ENCODE assay signal across 21 cellular contexts in genomic region chr3:44952689-44953088, GRCh38. TPM values are rescaled to one million over a fixed set of nuclear protein-coding genes. Genes with fewer than 3 reads are reported as not detected.
DNase-seq lines count a peak whose midpoint lies in the region; ATAC-seq, FAIRE-seq and TF ChIP-seq lines count a peak whose summit lies in the region.
"Had no signal": no experiment of that assay in that cellular context is flagged by ENCODE, and none has a peak within 500 bp of the region (broad histone marks: within the 10 kb centered on the region; RNA-seq: fewer than 3 reads in every experiment).

No MANE protein-coding gene starts in this region.

- no peaks in the 10 kb centered on the region for H3K9me3 ChIP-seq in CD8-positive, alpha-beta T cell (ENCODE audit: low read length)
- no peaks in the 10 kb centered on the region for H3K9me3 ChIP-seq in keratinocyte (ENCODE audit: control insufficient read depth, low read depth, low read length)
- H3K9me3 ChIP-seq: Caco-2, SJCRH30 had no signal

- POLR2A ChIA-PET in CD8-positive, alpha-beta T cell (lab: Charles Lee): no interaction called here

- no peaks in the 10 kb centered on the region for H3K36me3 ChIP-seq in CD8-positive, alpha-beta T cell (ENCODE audit: insufficient read depth, low read length)
- peaks cover 6 to 7% of the 10 kb centered on the region in 2 experiments for H3K36me3 ChIP-seq in keratinocyte (ENCODE audit: control insufficient read depth in 2 of 2, extremely low read depth in 1 of 2, insufficient read depth in 2 of 2, low read length in 2 of 2)
- H3K36me3 ChIP-seq: SJCRH30 had no signal

- intact Hi-C loops in CD8-positive, alpha-beta T cell (cut with DNase I, micrococcal nuclease): no loop called here
- intact Hi-C loops in Calu3 (cut with micrococcal nuclease; ENCODE audit: unreplicated experiment): no loop called here

- ATAC-seq in CD8-positive, alpha-beta T cell: no peak
- ATAC-seq in effector memory CD8-positive, alpha-beta T cell (replicated peaks): no peak
- ATAC-seq in HG02970 (IDR thresholded peaks at IDR 0.05; ENCODE audit: low FRiP score, unreplicated experiment): no peak

- peaks cover 35% of the 10 kb centered on the region for H3K79me2 ChIP-seq in keratinocyte (ENCODE audit: control insufficient read depth, insufficient read depth, low read length)

- no peak for DNase-seq in CD8-positive, alpha-beta T cell
- DNase-seq in SK-MEL-5 (ENCODE audit: low read depth, low spot score): peak; percentile 40
- DNase-seq in effector memory CD8-positive, alpha-beta T cell: no peak
- peak; percentile 92 for DNase-seq in keratinocyte (ENCODE audit: low read depth, low spot score)
- DNase-seq in D721Med (ENCODE audit: insufficient read length, low spot score): no peak
- DNase-seq in Calu3: no peak
- DNase-seq: Caco-2; CD4-positive, CD25-positive, alpha-beta regulatory T cell; DMS153; Kasumi-1; NCI-H1694; NCI-H2081; NCI-H2171; NCI-H345; NCI-H524; OCI-M1; SJCRH30 had no signal

- H3K27ac ChIP-seq in CD8-positive, alpha-beta T cell (ENCODE audit: low read depth, low read length): no peak overlapping the region
- H3K27ac ChIP-seq in keratinocyte (ENCODE audit: control insufficient read depth, insufficient read depth, low read length): peak overlapping the region; percentile 53
- H3K27ac ChIP-seq: SJCRH30 had no signal

- BruUV-seq in Calu3 (replicated peaks; lab: Mats Ljungman, UMichigan): no TSS peak

- H3K27me3 ChIP-seq in CD8-positive, alpha-beta T cell (ENCODE audit: insufficient read depth, low read length): no peaks in the 10 kb centered on the region
- H3K27me3 ChIP-seq in keratinocyte (ENCODE audit: control insufficient read depth, extremely low read depth, insufficient read depth, low read length): no peaks in the 10 kb centered on the region
- H3K27me3 ChIP-seq: SJCRH30 had no signal

- TF ChIP-seq CTCF in CD8-positive, alpha-beta T cell (IDR thresholded peaks at IDR 0.05): no peak
- TF ChIP-seq CTCF in keratinocyte (optimal IDR thresholded peaks at IDR 0.05 in 1 of 3, IDR thresholded peaks at IDR 0.05 in 1 of 3, conservative IDR thresholded peaks at IDR 0.05 in 1 of 3; ENCODE audit: extremely low read depth in 1 of 3, insufficient read depth in 2 of 3, low read length in 3 of 3) (no peak), D721Med (IDR thresholded peaks at IDR 0.05; ENCODE audit: insufficient read depth, missing control alignments) (no peak), Calu3 (IDR thresholded peaks at IDR 0.05; ENCODE audit: unreplicated experiment) (no peak)

- no peaks in the 10 kb centered on the region for H4K20me1 ChIP-seq in keratinocyte (ENCODE audit: control insufficient read depth, extremely low read depth, insufficient read depth, low read length)

- dilution Hi-C loops in keratinocyte (cut with MboI; ENCODE audit: extremely low pct_ligation_motif_present, low sequenced_read_pairs): no loop called here

- no peaks in the 10 kb centered on the region for H3K27me3 Mint-ChIP-seq in CD8-positive, alpha-beta T cell (ENCODE audit: low read depth)
- no peaks in the 10 kb centered on the region for H3K27me3 Mint-ChIP-seq in effector memory CD8-positive, alpha-beta T cell
- no peaks in the 10 kb centered on the region for H3K27me3 Mint-ChIP-seq in Calu3 (ENCODE audit: unreplicated experiment)
- H3K27me3 Mint-ChIP-seq: CD4-positive, CD25-positive, alpha-beta regulatory T cell; IgD-negative memory B cell had no signal

- no peak overlapping the region for H2AFZ ChIP-seq in keratinocyte (ENCODE audit: control insufficient read depth, low read length)

- H3K9me1 ChIP-seq in keratinocyte (ENCODE audit: control insufficient read depth, extremely low read depth, insufficient read depth, low read length): peaks cover 2% of the 10 kb centered on the region

- peak overlapping the region; percentile 34 for H3K27ac Mint-ChIP-seq in CD8-positive, alpha-beta T cell
- H3K27ac Mint-ChIP-seq in effector memory CD8-positive, alpha-beta T cell: peak overlapping the region; percentile 36 to 42
- no peak overlapping the region for H3K27ac Mint-ChIP-seq in Calu3 (ENCODE audit: unreplicated experiment)

- CTCF ChIA-PET in CD8-positive, alpha-beta T cell (lab: Charles Lee): no interaction called here
- CTCF ChIA-PET in Calu3 (lab: Charles Lee): no interaction called here

- no peak overlapping the region for H3K4me3 Mint-ChIP-seq in CD8-positive, alpha-beta T cell
- H3K4me3 Mint-ChIP-seq in effector memory CD8-positive, alpha-beta T cell: no peak overlapping the region
- H3K4me3 Mint-ChIP-seq in Calu3 (ENCODE audit: low read depth, unreplicated experiment): no peak overlapping the region
- H3K4me3 Mint-ChIP-seq: CD4-positive, CD25-positive, alpha-beta regulatory T cell; IgD-negative memory B cell had no signal

- no peak overlapping the region for H3K4me3 ChIP-seq in CD8-positive, alpha-beta T cell (ENCODE audit: low read depth, low read length)
- H3K4me3 ChIP-seq in keratinocyte (ENCODE audit: control insufficient read depth in 2 of 3, extremely low read depth in 1 of 3, insufficient read depth in 2 of 3, low read depth in 1 of 3, low read length in 3 of 3): no peak overlapping the region
- H3K4me3 ChIP-seq: SJCRH30 had no signal

- H3K9ac ChIP-seq in keratinocyte (ENCODE audit: control insufficient read depth, extremely low read depth, insufficient read depth, low read length): no peak overlapping the region

- H3K9me3 Mint-ChIP-seq in CD8-positive, alpha-beta T cell: no peaks in the 10 kb centered on the region
- no peaks in the 10 kb centered on the region for H3K9me3 Mint-ChIP-seq in effector memory CD8-positive, alpha-beta T cell
- H3K9me3 Mint-ChIP-seq in Calu3 (ENCODE audit: low read depth, unreplicated experiment): no peaks in the 10 kb centered on the region
- H3K9me3 Mint-ChIP-seq: CD4-positive, CD25-positive, alpha-beta regulatory T cell; IgD-negative memory B cell had no signal

- peaks cover 49% of the 10 kb centered on the region for H3K36me3 Mint-ChIP-seq in CD8-positive, alpha-beta T cell
- H3K36me3 Mint-ChIP-seq in effector memory CD8-positive, alpha-beta T cell (ENCODE audit: insufficient read depth): no peaks in the 10 kb centered on the region
- H3K36me3 Mint-ChIP-seq in Calu3 (ENCODE audit: insufficient read depth, unreplicated experiment): no peaks in the 10 kb centered on the region

- in situ Hi-C loops in SK-MEL-5 (cut with HindIII; ENCODE audit: low pct_unique_long_range_greater_than_20kb, low sequenced_read_pairs): no loop called here

- no peaks in the 10 kb centered on the region for H3K4me1 ChIP-seq in CD8-positive, alpha-beta T cell (ENCODE audit: insufficient read depth, low read length)
- H3K4me1 ChIP-seq in keratinocyte (ENCODE audit: control insufficient read depth, extremely low read depth, insufficient read depth, low read length): peaks cover 29% of the 10 kb centered on the region
- H3K4me1 ChIP-seq: Caco-2, SJCRH30 had no signal

- peak; percentile 93 for FAIRE-seq in keratinocyte (lab: Jason Lieb, UNC)
- no peak for FAIRE-seq in D721Med (lab: Jason Lieb, UNC)
- FAIRE-seq: GM18507, RCC 7860 had no signal

- H3K4me2 ChIP-seq in keratinocyte (ENCODE audit: control insufficient read depth, extremely low read depth, insufficient read depth, low read depth, low read length): peak overlapping the region; percentile 31

- H3K4me1 Mint-ChIP-seq in CD8-positive, alpha-beta T cell (ENCODE audit: low read depth): peaks cover 23% of the 10 kb centered on the region
- H3K4me1 Mint-ChIP-seq in effector memory CD8-positive, alpha-beta T cell (ENCODE audit: low read depth in 2 of 2): peaks cover 34 to 40% of the 10 kb centered on the region in 2 donors
- H3K4me1 Mint-ChIP-seq in Calu3 (ENCODE audit: low read depth, unreplicated experiment): peaks cover 33% of the 10 kb centered on the region

RNA-seq across cellular contexts. Expression of gene ZDHHC3, which starts 23.3 kb away (rescaled TPM):
- 10 to 100 TPM; 42.2 to 42.4 TPM for total RNA-seq in CD8-positive, alpha-beta T cell
- total RNA-seq in SK-MEL-5 (2014; rRNA removed; shearing (Covaris generic)): 46.2 and 55.0 TPM in 2 replicates
- 48.1 and 58.2 TPM in 2 replicates for polyA plus RNA-seq in SK-MEL-5 (2015; cell fraction: cytosol; rRNA removed)
- 29.2 and 52.1 TPM in 2 replicates for polyA plus RNA-seq in SK-MEL-5 (2015; cell fraction: nucleus; rRNA removed)
- polyA plus RNA-seq in keratinocyte: 151 to 203 TPM (median 162 TPM) in 3 replicates
- 50.8 TPM for polyA plus RNA-seq in keratinocyte (2011; ENCODE audit: low read depth)
- 193 and 216 TPM in 2 replicates for polyA plus RNA-seq in keratinocyte (2011; cell fraction: cytosol; rRNA removed)
- polyA plus RNA-seq in keratinocyte (2011; cell fraction: nucleus; rRNA removed): 123 and 154 TPM in 2 replicates
- polyA plus RNA-seq in keratinocyte (2012; ENCODE audit: low replicate concordance): 68.9 and 89.7 TPM in 2 replicates
- polyA minus RNA-seq in keratinocyte: 381 to 451 TPM (median 383 TPM) in 3 replicates
- polyA minus RNA-seq in keratinocyte (2011; cell fraction: cytosol; rRNA and poly(A)+ RNA removed): 123 TPM
- polyA minus RNA-seq in keratinocyte (2011; cell fraction: nucleus; rRNA and poly(A)+ RNA removed): 61.2 and 113 TPM in 2 replicates
- 83.0 and 84.9 TPM in 2 replicates for total RNA-seq in Calu3 (2022)

RNA-seq across cellular contexts. Expression of gene EXOSC7, which starts 23.4 kb away (rescaled TPM):
- 10 to 100 TPM; 35.2 to 39.3 TPM for total RNA-seq in CD8-positive, alpha-beta T cell
- 53.7 and 57.8 TPM in 2 replicates for total RNA-seq in SK-MEL-5 (2014; rRNA removed; shearing (Covaris generic))
- polyA plus RNA-seq in SK-MEL-5 (2015; cell fraction: cytosol; rRNA removed): 38.7 and 41.2 TPM in 2 replicates
- polyA plus RNA-seq in SK-MEL-5 (2015; cell fraction: nucleus; rRNA removed): 51.3 and 55.0 TPM in 2 replicates
- polyA plus RNA-seq in keratinocyte: 75.9 to 94.4 TPM (median 89.3 TPM) in 3 replicates
- 52.6 TPM for polyA plus RNA-seq in keratinocyte (2011; ENCODE audit: low read depth)
- 58.5 and 64.7 TPM in 2 replicates for polyA plus RNA-seq in keratinocyte (2011; cell fraction: cytosol; rRNA removed)
- polyA plus RNA-seq in keratinocyte (2011; cell fraction: nucleus; rRNA removed): 63.5 and 83.2 TPM in 2 replicates
- polyA plus RNA-seq in keratinocyte (2012; ENCODE audit: low replicate concordance): 77.0 and 80.2 TPM in 2 replicates
- polyA minus RNA-seq in keratinocyte: 17.1 to 49.2 TPM (median 30.2 TPM) in 3 replicates
- polyA minus RNA-seq in keratinocyte (2011; cell fraction: cytosol; rRNA and poly(A)+ RNA removed): 21.9 TPM
- 19.9 and 28.8 TPM in 2 replicates for polyA minus RNA-seq in keratinocyte (2011; cell fraction: nucleus; rRNA and poly(A)+ RNA removed)
- total RNA-seq in Calu3 (2022): 44.1 and 50.1 TPM in 2 replicates

Comparison
In these comparisons a context has a peak if more than half of its experiments do, and no peak if none do; other contexts are left out.
1. DNase-seq: peak in SK-MEL-5 (single experiment) and keratinocyte (single experiment); none in CD8-positive, alpha-beta T cell (0 of 7), effector memory CD8-positive, alpha-beta T cell (0 of 3), D721Med (single experiment) and Calu3 (single experiment).